ENCODE assay signal across 13 cellular contexts in the genomic region with DNA sequence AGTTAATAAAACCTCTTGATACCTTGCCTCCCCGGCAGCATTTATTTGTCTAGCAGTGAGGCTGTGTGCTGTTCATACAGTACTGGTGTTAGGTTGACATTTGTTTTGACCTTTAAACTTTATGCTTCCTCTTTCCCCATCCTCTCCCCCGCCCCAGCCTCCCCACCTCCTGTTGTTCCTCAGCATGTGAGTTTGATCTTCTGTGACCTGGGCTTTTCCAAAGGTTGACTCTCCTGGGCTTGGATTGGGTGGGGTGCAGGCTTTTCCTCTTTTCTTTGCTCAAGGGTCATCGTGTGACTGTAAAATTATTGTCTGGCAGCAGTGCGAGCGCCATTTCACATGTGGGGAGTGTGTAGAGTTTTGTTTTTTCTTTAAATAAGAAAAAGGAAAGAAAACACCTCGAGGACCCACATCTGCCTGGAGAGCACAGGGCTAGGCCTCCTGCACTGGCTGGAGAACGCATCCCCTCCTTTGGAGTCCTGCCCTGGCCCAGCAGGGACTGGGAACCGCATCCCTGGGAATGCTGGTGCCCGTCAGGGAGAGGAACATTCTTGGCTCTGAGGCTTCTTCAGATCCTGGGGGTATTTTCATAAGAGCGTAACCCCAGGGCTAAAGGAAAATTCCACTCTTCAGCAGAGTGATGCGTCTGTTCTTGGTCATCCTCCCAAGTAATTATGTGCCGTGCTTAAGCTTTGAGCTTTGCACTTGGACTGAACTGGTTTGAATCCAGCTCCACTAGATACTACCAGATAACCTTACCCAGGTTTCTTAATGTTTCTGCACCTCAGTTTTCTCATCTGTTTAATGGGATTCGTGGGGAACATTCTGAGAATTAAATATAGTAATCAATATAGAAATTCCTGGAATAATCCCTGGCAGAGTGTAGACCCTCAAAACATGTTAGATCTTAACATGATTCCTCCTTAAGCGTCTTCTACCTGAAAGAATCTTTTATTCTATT.
DNase-seq lines count a peak whose midpoint lies in the region; ATAC-seq and TF ChIP-seq lines count a peak whose summit lies in the region.
"Had no signal": no experiment of that assay in that cellular context is flagged by ENCODE, and none has a peak within 500 bp of the region (broad histone marks: within the 10 kb centered on the region; RNA-seq: fewer than 3 reads in every experiment).

No MANE protein-coding gene starts in this region.

- no peaks in the 10 kb centered on the region for H3K9me3 ChIP-seq in prostate gland
- H3K9me3 ChIP-seq: SJSA1 had no signal

- H3K27me3 ChIP-seq in prostate gland (replicated peaks; ENCODE audit: insufficient read depth) = no peaks in the 10 kb centered on the region
- H3K27me3 ChIP-seq: neural progenitor cell, SJSA1 had no signal

- intact Hi-C loops in Right ventricle myocardium superior (cut with DNase I) (no loop called here), prostate gland (cut with DNase I) (no loop called here)

- peak; percentile 68 for ATAC-seq in Right ventricle myocardium superior (ENCODE audit: poor library complexity)
- no peak for ATAC-seq in GM19035 (IDR thresholded peaks at IDR 0.05; ENCODE audit: unreplicated experiment)

- WGBS in prostate gland = 63% methylated on average over 14 of the region's 14 CpGs

- no peaks in the 10 kb centered on the region for H3K36me3 ChIP-seq in prostate gland
- H3K36me3 ChIP-seq: neural progenitor cell, SJSA1 had no signal

- H3K4me3 ChIP-seq in prostate gland = no peak overlapping the region
- H3K4me3 ChIP-seq: neural progenitor cell, SJSA1 had no signal

- no peaks in the 10 kb centered on the region for H3K4me1 ChIP-seq in prostate gland (replicated peaks)
- H3K4me1 ChIP-seq: SJSA1 had no signal

- TF ChIP-seq CTCF in prostate gland (IDR thresholded peaks at IDR 0.05) = no peak

- no peak for TF ChIP-seq POLR2A in prostate gland (IDR thresholded peaks at IDR 0.05)

- peak overlapping the region; percentile 33 to 38 for H3K27ac ChIP-seq in prostate gland
- H3K27ac ChIP-seq: neural progenitor cell, SJSA1 had no signal

- peak; percentile 36 for DNase-seq in CD1c-positive myeloid dendritic cell (ENCODE audit: extremely low spot score)
- peak; percentile 14 for DNase-seq in NOMO-1 treated with dmso at 0.1 percent for 144 hours (lab: John Stamatoyannopoulos, UW; ENCODE audit: unreplicated experiment)
- peak; percentile 47 for DNase-seq in Right ventricle myocardium superior
- no peak for DNase-seq in prostate gland (ENCODE audit: low spot score)
- DNase-seq in NCI-H1105 (lab: John Stamatoyannopoulos, UW) = no peak
- DNase-seq in NCI-H2029 treated with DMSO at 0.1 percent for 48 hours (lab: John Stamatoyannopoulos, UW) = no peak
- no peak for DNase-seq in occipital lobe (lab: John Stamatoyannopoulos, UW)
- DNase-seq: CD4-positive, CD25-positive, alpha-beta regulatory T cell; head of caudate nucleus; NCI-H1436 treated with DMSO at 0.1 percent for 48 hours had no signal

Comparison
In these comparisons a context has a peak if more than half of its experiments do, and no peak if none do; other contexts are left out.
1. DNase-seq: peak in CD1c-positive myeloid dendritic cell (single experiment), NOMO-1 treated with dmso at 0.1 percent for 144 hours (single experiment) and Right ventricle myocardium superior (single experiment); none in prostate gland (single experiment), NCI-H1105 (single experiment), NCI-H2029 treated with DMSO at 0.1 percent for 48 hours (single experiment) and occipital lobe (single experiment).